In the genomic region with DNA sequence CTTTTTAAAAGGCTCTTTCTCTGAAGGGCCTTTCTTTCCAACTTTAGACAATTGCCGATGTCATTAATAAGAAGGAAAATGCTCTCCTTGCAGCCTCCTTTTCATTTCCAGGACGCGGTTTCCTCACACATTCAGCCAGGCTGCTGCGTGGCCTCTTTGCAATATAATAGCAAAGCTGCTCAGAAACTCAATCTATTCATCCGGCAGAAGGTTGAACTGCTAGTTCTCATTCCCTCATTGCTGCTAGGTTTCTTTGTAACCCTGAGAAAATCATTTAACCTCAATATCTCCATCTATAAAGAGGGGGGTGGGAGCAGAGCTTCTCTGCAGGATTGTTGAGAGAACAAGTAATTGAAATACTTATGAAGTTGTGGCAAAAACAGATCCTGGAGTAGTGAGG, we compare ENCODE assay signal across 1 cellular context.
TF ChIP-seq lines count a peak whose summit lies in the region.

No MANE protein-coding gene starts in this region.

TF ChIP-seq in GM23338, 12 proteins besides CTCF, POLR2A, EP300 and RAD21 (continued from another document):
- TF ChIP-seq, protein P1, sequence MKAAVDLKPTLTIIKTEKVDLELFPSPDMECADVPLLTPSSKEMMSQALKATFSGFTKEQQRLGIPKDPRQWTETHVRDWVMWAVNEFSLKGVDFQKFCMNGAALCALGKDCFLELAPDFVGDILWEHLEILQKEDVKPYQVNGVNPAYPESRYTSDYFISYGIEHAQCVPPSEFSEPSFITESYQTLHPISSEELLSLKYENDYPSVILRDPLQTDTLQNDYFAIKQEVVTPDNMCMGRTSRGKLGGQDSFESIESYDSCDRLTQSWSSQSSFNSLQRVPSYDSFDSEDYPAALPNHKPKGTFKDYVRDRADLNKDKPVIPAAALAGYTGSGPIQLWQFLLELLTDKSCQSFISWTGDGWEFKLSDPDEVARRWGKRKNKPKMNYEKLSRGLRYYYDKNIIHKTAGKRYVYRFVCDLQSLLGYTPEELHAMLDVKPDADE (IDR thresholded peaks at IDR 0.05), result no peak
- TF ChIP-seq, protein P2, sequence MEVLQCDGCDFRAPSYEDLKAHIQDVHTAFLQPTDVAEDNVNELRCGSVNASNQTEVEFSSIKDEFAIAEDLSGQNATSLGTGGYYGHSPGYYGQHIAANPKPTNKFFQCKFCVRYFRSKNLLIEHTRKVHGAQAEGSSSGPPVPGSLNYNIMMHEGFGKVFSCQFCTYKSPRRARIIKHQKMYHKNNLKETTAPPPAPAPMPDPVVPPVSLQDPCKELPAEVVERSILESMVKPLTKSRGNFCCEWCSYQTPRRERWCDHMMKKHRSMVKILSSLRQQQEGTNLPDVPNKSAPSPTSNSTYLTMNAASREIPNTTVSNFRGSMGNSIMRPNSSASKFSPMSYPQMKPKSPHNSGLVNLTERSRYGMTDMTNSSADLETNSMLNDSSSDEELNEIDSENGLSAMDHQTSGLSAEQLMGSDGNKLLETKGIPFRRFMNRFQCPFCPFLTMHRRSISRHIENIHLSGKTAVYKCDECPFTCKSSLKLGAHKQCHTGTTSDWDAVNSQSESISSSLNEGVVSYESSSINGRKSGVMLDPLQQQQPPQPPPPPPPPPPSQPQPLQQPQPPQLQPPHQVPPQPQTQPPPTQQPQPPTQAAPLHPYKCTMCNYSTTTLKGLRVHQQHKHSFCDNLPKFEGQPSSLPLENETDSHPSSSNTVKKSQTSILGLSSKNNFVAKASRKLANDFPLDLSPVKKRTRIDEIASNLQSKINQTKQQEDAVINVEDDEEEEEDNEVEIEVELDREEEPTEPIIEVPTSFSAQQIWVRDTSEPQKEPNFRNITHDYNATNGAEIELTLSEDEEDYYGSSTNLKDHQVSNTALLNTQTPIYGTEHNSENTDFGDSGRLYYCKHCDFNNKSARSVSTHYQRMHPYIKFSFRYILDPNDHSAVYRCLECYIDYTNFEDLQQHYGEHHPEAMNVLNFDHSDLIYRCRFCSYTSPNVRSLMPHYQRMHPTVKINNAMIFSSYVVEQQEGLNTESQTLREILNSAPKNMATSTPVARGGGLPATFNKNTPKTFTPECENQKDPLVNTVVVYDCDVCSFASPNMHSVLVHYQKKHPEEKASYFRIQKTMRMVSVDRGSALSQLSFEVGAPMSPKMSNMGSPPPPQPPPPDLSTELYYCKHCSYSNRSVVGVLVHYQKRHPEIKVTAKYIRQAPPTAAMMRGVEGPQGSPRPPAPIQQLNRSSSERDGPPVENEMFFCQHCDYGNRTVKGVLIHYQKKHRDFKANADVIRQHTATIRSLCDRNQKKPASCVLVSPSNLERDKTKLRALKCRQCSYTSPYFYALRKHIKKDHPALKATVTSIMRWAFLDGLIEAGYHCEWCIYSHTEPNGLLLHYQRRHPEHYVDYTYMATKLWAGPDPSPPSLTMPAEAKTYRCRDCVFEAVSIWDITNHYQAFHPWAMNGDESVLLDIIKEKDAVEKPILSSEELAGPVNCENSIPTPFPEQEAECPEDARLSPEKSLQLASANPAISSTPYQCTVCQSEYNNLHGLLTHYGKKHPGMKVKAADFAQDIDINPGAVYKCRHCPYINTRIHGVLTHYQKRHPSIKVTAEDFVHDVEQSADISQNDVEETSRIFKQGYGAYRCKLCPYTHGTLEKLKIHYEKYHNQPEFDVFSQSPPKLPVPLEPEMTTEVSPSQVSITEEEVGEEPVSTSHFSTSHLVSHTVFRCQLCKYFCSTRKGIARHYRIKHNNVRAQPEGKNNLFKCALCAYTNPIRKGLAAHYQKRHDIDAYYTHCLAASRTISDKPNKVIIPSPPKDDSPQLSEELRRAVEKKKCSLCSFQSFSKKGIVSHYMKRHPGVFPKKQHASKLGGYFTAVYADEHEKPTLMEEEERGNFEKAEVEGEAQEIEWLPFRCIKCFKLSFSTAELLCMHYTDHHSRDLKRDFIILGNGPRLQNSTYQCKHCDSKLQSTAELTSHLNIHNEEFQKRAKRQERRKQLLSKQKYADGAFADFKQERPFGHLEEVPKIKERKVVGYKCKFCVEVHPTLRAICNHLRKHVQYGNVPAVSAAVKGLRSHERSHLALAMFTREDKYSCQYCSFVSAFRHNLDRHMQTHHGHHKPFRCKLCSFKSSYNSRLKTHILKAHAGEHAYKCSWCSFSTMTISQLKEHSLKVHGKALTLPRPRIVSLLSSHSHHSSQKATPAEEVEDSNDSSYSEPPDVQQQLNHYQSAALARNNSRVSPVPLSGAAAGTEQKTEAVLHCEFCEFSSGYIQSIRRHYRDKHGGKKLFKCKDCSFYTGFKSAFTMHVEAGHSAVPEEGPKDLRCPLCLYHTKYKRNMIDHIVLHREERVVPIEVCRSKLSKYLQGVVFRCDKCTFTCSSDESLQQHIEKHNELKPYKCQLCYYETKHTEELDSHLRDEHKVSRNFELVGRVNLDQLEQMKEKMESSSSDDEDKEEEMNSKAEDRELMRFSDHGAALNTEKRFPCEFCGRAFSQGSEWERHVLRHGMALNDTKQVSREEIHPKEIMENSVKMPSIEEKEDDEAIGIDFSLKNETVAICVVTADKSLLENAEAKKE (CRISPR knock-in tag; IDR thresholded peaks at IDR 0.05), result no peak
